Comparison of ENCODE assay signal across 20 cellular contexts in genomic region chr16:12311309-12311708, GRCh38.
DNase-seq lines count a peak whose midpoint lies in the region; ATAC-seq and TF ChIP-seq lines count a peak whose summit lies in the region.
"Had no signal": no experiment of that assay in that cellular context is flagged by ENCODE, and none has a peak within 500 bp of the region (broad histone marks: within the 10 kb centered on the region; RNA-seq: fewer than 3 reads in every experiment).

No MANE protein-coding gene starts in this region.

- in situ Hi-C loops in GM23248 (cut with MboI), result no loop called here

- H2AFZ ChIP-seq in GM23248, result no peak overlapping the region

- H3K27ac Mint-ChIP-seq in endodermal cell, result peak overlapping the region; percentile 40
- H3K27ac Mint-ChIP-seq: activated CD8-positive, alpha-beta T cell treated with anti-CD3 and anti-CD28 coated beads for 36 hours had no signal

- no peaks in the 10 kb centered on the region for H4K20me1 ChIP-seq in GM23248 (ENCODE audit: insufficient read depth)

- no peak overlapping the region for H3K27ac ChIP-seq in endodermal cell (ENCODE audit: low read depth, low read length)
- H3K27ac ChIP-seq in upper lobe of right lung, result no peak overlapping the region
- H3K27ac ChIP-seq in GM23248, result no peak overlapping the region
- H3K27ac ChIP-seq in esophagus muscularis mucosa (replicated peaks in 1 of 4), result no peak overlapping the region
- H3K27ac ChIP-seq: A549, sigmoid colon, thoracic aorta had no signal

- DNase-seq in Right ventricle myocardium superior, result peak; percentile 51
- DNase-seq in cardiac septum (ENCODE audit: low spot score), result no peak
- peak; percentile 87 for DNase-seq in endodermal cell
- DNase-seq in left lobe of liver (ENCODE audit: low spot score), result no peak
- DNase-seq in upper lobe of right lung, result no peak
- no peak for DNase-seq in GM23248
- no peak for DNase-seq in esophagus muscularis mucosa (ENCODE audit: extremely low spot score)
- DNase-seq: activated CD8-positive, alpha-beta T cell treated with anti-CD3 and anti-CD28 coated beads for 36 hours; activated naive CD4-positive, alpha-beta T cell treated with Interleukin-2 at 50 U/mL for 16 hours; C1 segment of cervical spinal cord; central memory CD4-positive, alpha-beta T cell; erythroblast; KBM-7; NCI-H1694 treated with DMSO at 0.1 percent for 48 hours; NCI-H2227 treated with DMSO at 0.1 percent for 48 hours; sigmoid colon had no signal

- WGBS in endodermal cell (ENCODE audit: insufficient coverage in 1 of 2, insufficient read length in 1 of 2), 2 experiments, result 80 to 81% methylated on average over 7 to 9 of the region's 9 CpGs
- WGBS in GM23248 (ENCODE audit: low coverage in 1 of 2, low lambda C conversion rate in 2 of 2, missing lambda C conversion rate in 2 of 2), 2 experiments, result 87% methylated on average over 9 of the region's 9 CpGs
- 86% methylated on average over 9 of the region's 9 CpGs for WGBS in esophagus muscularis mucosa

- no peak overlapping the region for H3K4me3 Mint-ChIP-seq in endodermal cell
- H3K4me3 Mint-ChIP-seq: activated CD8-positive, alpha-beta T cell treated with anti-CD3 and anti-CD28 coated beads for 36 hours had no signal

- no peaks in the 10 kb centered on the region for H3K27me3 ChIP-seq in endodermal cell (ENCODE audit: control insufficient read depth, insufficient read depth, low read length, poor library complexity, severe bottlenecking)
- H3K27me3 ChIP-seq in upper lobe of right lung, result no peaks in the 10 kb centered on the region
- H3K27me3 ChIP-seq in GM23248 (replicated peaks; ENCODE audit: insufficient read depth), result no peaks in the 10 kb centered on the region
- H3K27me3 ChIP-seq in esophagus muscularis mucosa, result no peaks in the 10 kb centered on the region
- H3K27me3 ChIP-seq: sigmoid colon had no signal

- peaks cover 32% of the 10 kb centered on the region for H3K4me1 Mint-ChIP-seq in endodermal cell

- H3K9ac ChIP-seq in endodermal cell (ENCODE audit: extremely low read depth, low read length, poor library complexity, severe bottlenecking), result no peak overlapping the region
- H3K9ac ChIP-seq in GM23248, result no peak overlapping the region

- TF ChIP-seq POLR2A in esophagus muscularis mucosa (IDR thresholded peaks at IDR 0.05; ENCODE audit: low read depth), result no peak

- H3K9me2 ChIP-seq in GM23248 (ENCODE audit: insufficient read depth), result no peaks in the 10 kb centered on the region

- H3K4me1 ChIP-seq in endodermal cell (ENCODE audit: control insufficient read depth, insufficient read depth, low read length) (peaks cover 8% of the 10 kb centered on the region), upper lobe of right lung (no peaks in the 10 kb centered on the region), GM23248 (ENCODE audit: insufficient read depth) (peaks cover 9% of the 10 kb centered on the region; the same call in 1 of the 2 replicates), esophagus muscularis mucosa (peaks cover 0 to 53% (median 49%) of the 10 kb centered on the region in 4 donors)

- ATAC-seq in Right ventricle myocardium superior (ENCODE audit: poor library complexity), result peak; percentile 36
- ATAC-seq in left lobe of liver, result peak; percentile 45
- ATAC-seq in upper lobe of right lung, result no peak
- ATAC-seq in GM21423 (IDR thresholded peaks at IDR 0.05; ENCODE audit: unreplicated experiment), result no peak
- ATAC-seq: activated CD8-positive, alpha-beta T cell treated with anti-CD3 and anti-CD28 coated beads for 36 hours; Panc1 had no signal

- TF ChIP-seq CTCF in endodermal cell (conservative IDR thresholded peaks at IDR 0.05), result peak; percentile 50
- peak; percentile 8 for TF ChIP-seq CTCF in upper lobe of right lung (IDR thresholded peaks at IDR 0.05)
- TF ChIP-seq CTCF in esophagus muscularis mucosa (IDR thresholded peaks at IDR 0.05), result peak in 1 of 3 experiments; percentile 28

- H3K9me3 Mint-ChIP-seq in endodermal cell, result no peaks in the 10 kb centered on the region
- H3K9me3 Mint-ChIP-seq: activated CD8-positive, alpha-beta T cell treated with anti-CD3 and anti-CD28 coated beads for 36 hours had no signal

- no peaks in the 10 kb centered on the region for H3K36me3 Mint-ChIP-seq in endodermal cell (ENCODE audit: low read depth)

- H3K9me3 ChIP-seq in endodermal cell (ENCODE audit: control insufficient read depth, low read length) (no peaks in the 10 kb centered on the region), upper lobe of right lung (no peaks in the 10 kb centered on the region), GM23248 (ENCODE audit: low read depth) (no peaks in the 10 kb centered on the region), esophagus muscularis mucosa (no peaks in the 10 kb centered on the region)
- H3K9me3 ChIP-seq: A549, sigmoid colon, thoracic aorta had no signal

- peaks cover 24% of the 10 kb centered on the region for H3K27me3 Mint-ChIP-seq in endodermal cell (ENCODE audit: insufficient read depth)
- H3K27me3 Mint-ChIP-seq: activated CD8-positive, alpha-beta T cell treated with anti-CD3 and anti-CD28 coated beads for 36 hours had no signal

- 0 out of 2 replicates have a peak, but pooled peaks cover 4% of the 10 kb centered on the region for H3K79me2 ChIP-seq in GM23248 (ENCODE audit: insufficient read depth)

- H3K4me2 ChIP-seq in GM23248 (ENCODE audit: unreplicated experiment), result no peak overlapping the region
- H3K4me2 ChIP-seq: A549 had no signal

- H3K4me3 ChIP-seq in endodermal cell (ENCODE audit: low read length), result no peak overlapping the region
- H3K4me3 ChIP-seq in upper lobe of right lung, result no peak overlapping the region
- H3K4me3 ChIP-seq in GM23248, result no peak overlapping the region
- H3K4me3 ChIP-seq in esophagus muscularis mucosa, result no peak overlapping the region
- H3K4me3 ChIP-seq: A549, sigmoid colon, thoracic aorta had no signal

- intact Hi-C loops in Right ventricle myocardium superior (cut with DNase I) (no loop called here), cardiac septum (cut with DNase I) (loop anchor here (10.0 kb wide), 1 partner anchor 63 kb away; no protein-coding TSS in a partner anchor), upper lobe of right lung (cut with DNase I) (no loop called here), esophagus muscularis mucosa (cut with DNase I) (no loop called here)

- H3F3A ChIP-seq in GM23248 (ENCODE audit: insufficient read depth), result no peaks in the 10 kb centered on the region

- H3K36me3 ChIP-seq in endodermal cell (ENCODE audit: control insufficient read depth, insufficient read depth, low read length) (no peaks in the 10 kb centered on the region), upper lobe of right lung (no peaks in the 10 kb centered on the region), GM23248 (ENCODE audit: low read depth) (no peaks in the 10 kb centered on the region), esophagus muscularis mucosa (no peaks in the 10 kb centered on the region)
- H3K36me3 ChIP-seq: sigmoid colon, thoracic aorta had no signal

- no peak for TF ChIP-seq EP300 in esophagus muscularis mucosa (IDR thresholded peaks at IDR 0.05)

Comparison
In these comparisons a context has a peak if more than half of its experiments do, and no peak if none do; other contexts are left out.
1. DNase-seq: peak in Right ventricle myocardium superior (single experiment) and endodermal cell (single experiment); none in cardiac septum (single experiment), left lobe of liver (single experiment), upper lobe of right lung (single experiment), GM23248 (single experiment) and esophagus muscularis mucosa (single experiment).
2. ATAC-seq: peak in Right ventricle myocardium superior (single experiment) and left lobe of liver (single experiment); none in upper lobe of right lung (single experiment) and GM21423 (single experiment).